1 cellular context compared by ENCODE assay signal in genomic region chr12:122513660-122514059, GRCh38.
TF ChIP-seq lines count a peak whose summit lies in the region.

No MANE protein-coding gene starts in this region.

TF ChIP-seq in GM12891, 5 proteins besides CTCF, POLR2A, EP300 and RAD21:
- no peak for TF ChIP-seq TAF1 (IDR thresholded peaks at IDR 0.05; ENCODE audit: low read depth, low read length)
- TF ChIP-seq POLR2AphosphoS5 (IDR thresholded peaks at IDR 0.05; ENCODE audit: low read depth, low read length) = 0 out of 2 replicates have a peak, but pooled peaks have one; percentile 26
